ENCODE assay signal across 1 cellular context in the genomic region with DNA sequence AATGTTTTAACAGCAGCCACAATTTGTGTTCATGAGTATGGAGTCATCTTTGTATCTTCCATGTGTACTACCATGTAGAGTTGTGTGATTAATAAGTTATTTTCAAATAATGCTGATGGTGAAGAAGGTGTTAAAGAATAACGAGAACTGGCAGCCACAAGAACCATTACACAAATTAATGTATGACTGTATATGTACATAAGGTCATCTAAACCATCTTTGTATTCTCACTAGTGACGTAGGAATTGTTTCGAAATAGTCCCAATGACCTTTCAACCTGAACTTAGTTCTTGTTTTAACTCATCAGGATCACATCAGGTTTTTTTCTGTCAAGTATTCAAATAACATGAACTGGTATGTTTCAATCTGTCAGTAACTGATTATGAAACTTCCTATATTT.
A peak's percentile ranks its signal among the peaks of the same experiment; 100 is the strongest.
TF ChIP-seq lines count a peak whose summit lies in the region.

No MANE protein-coding gene starts in this region.

TF ChIP-seq in HepG2, 621 proteins besides CTCF, POLR2A, EP300 and RAD21 (continued from another document and continues in another):
- TF ChIP-seq PAXIP1 (CRISPR knock-in tag; conservative IDR thresholded peaks at IDR 0.05) (peak; percentile 89), SIX1 (CRISPR knock-in tag; IDR thresholded peaks at IDR 0.05; ENCODE audit: borderline replicate concordance) (peak; percentile 68; the same call in 1 of the 2 replicates), NR2F2 (IDR thresholded peaks at IDR 0.05; ENCODE audit: borderline replicate concordance, low read depth) (peak; percentile 70; the same call in 1 of the 2 replicates), HNF4G (IDR thresholded peaks at IDR 0.05; ENCODE audit: borderline replicate concordance, low read depth, low read length) (peak; percentile 76; the same call in 1 of the 2 replicates), HNF4G (CRISPR knock-in tag; IDR thresholded peaks at IDR 0.05; ENCODE audit: borderline replicate concordance, low read depth) (no peak), SAP130 (CRISPR knock-in tag; IDR thresholded peaks at IDR 0.05; ENCODE audit: low read depth) (peak; percentile 74), SALL1 (CRISPR knock-in tag; IDR thresholded peaks at IDR 0.05) (peak; percentile 34), ASH2L (IDR thresholded peaks at IDR 0.05; ENCODE audit: insufficient read length, low read depth, low read length) (peak; percentile 20), ZNF101 (CRISPR knock-in tag; IDR thresholded peaks at IDR 0.05; ENCODE audit: borderline replicate concordance, low read depth) (no peak), TARDBP (CRISPR knock-in tag; IDR thresholded peaks at IDR 0.05) (peak; percentile 41; the same call in 1 of the 2 replicates), HNF1A (IDR thresholded peaks at IDR 0.05; ENCODE audit: low read depth) (peak; percentile 52; the same call in 1 of the 2 replicates), HNF1A (CRISPR knock-in tag; IDR thresholded peaks at IDR 0.05; ENCODE audit: borderline replicate concordance) (no peak; the same call in 1 of the 2 replicates), ZBTB20 (CRISPR knock-in tag; IDR thresholded peaks at IDR 0.05; ENCODE audit: borderline replicate concordance, low read depth) (peak; percentile 53; the same call in 1 of the 2 replicates), TEAD3 (CRISPR knock-in tag; optimal IDR thresholded peaks at IDR 0.05; ENCODE audit: borderline replicate concordance) (peak; percentile 23), SUZ12 (IDR thresholded peaks at IDR 0.05; ENCODE audit: low read depth, low read length) (no peak), MLLT10 (CRISPR knock-in tag; IDR thresholded peaks at IDR 0.05) (no peak), BRCA1 (CRISPR knock-in tag; IDR thresholded peaks at IDR 0.05) (no peak)
- TF ChIP-seq, protein P1, sequence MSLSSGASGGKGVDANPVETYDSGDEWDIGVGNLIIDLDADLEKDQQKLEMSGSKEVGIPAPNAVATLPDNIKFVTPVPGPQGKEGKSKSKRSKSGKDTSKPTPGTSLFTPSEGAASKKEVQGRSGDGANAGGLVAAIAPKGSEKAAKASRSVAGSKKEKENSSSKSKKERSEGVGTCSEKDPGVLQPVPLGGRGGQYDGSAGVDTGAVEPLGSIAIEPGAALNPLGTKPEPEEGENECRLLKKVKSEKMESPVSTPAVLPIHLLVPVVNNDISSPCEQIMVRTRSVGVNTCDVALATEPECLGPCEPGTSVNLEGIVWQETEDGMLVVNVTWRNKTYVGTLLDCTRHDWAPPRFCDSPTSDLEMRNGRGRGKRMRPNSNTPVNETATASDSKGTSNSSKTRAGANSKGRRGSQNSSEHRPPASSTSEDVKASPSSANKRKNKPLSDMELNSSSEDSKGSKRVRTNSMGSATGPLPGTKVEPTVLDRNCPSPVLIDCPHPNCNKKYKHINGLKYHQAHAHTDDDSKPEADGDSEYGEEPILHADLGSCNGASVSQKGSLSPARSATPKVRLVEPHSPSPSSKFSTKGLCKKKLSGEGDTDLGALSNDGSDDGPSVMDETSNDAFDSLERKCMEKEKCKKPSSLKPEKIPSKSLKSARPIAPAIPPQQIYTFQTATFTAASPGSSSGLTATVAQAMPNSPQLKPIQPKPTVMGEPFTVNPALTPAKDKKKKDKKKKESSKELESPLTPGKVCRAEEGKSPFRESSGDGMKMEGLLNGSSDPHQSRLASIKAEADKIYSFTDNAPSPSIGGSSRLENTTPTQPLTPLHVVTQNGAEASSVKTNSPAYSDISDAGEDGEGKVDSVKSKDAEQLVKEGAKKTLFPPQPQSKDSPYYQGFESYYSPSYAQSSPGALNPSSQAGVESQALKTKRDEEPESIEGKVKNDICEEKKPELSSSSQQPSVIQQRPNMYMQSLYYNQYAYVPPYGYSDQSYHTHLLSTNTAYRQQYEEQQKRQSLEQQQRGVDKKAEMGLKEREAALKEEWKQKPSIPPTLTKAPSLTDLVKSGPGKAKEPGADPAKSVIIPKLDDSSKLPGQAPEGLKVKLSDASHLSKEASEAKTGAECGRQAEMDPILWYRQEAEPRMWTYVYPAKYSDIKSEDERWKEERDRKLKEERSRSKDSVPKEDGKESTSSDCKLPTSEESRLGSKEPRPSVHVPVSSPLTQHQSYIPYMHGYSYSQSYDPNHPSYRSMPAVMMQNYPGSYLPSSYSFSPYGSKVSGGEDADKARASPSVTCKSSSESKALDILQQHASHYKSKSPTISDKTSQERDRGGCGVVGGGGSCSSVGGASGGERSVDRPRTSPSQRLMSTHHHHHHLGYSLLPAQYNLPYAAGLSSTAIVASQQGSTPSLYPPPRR (CRISPR knock-in tag; IDR thresholded peaks at IDR 0.05; ENCODE audit: borderline replicate concordance): 0 out of 2 replicates have a peak, but pooled peaks have one; percentile 13
- TF ChIP-seq, protein P2, sequence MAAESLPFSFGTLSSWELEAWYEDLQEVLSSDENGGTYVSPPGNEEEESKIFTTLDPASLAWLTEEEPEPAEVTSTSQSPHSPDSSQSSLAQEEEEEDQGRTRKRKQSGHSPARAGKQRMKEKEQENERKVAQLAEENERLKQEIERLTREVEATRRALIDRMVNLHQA (CRISPR knock-in tag; IDR thresholded peaks at IDR 0.05): peak; percentile 29; the same call in 1 of the 2 replicates
- TF ChIP-seq, protein P3, sequence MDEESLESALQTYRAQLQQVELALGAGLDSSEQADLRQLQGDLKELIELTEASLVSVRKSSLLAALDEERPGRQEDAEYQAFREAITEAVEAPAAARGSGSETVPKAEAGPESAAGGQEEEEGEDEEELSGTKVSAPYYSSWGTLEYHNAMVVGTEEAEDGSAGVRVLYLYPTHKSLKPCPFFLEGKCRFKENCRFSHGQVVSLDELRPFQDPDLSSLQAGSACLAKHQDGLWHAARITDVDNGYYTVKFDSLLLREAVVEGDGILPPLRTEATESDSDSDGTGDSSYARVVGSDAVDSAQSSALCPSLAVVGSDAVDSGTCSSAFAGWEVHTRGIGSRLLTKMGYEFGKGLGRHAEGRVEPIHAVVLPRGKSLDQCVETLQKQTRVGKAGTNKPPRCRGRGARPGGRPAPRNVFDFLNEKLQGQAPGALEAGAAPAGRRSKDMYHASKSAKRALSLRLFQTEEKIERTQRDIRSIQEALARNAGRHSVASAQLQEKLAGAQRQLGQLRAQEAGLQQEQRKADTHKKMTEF (CRISPR knock-in tag; IDR thresholded peaks at IDR 0.05): peak; percentile 55; the same call in 1 of the 2 replicates
- TF ChIP-seq, protein P4, sequence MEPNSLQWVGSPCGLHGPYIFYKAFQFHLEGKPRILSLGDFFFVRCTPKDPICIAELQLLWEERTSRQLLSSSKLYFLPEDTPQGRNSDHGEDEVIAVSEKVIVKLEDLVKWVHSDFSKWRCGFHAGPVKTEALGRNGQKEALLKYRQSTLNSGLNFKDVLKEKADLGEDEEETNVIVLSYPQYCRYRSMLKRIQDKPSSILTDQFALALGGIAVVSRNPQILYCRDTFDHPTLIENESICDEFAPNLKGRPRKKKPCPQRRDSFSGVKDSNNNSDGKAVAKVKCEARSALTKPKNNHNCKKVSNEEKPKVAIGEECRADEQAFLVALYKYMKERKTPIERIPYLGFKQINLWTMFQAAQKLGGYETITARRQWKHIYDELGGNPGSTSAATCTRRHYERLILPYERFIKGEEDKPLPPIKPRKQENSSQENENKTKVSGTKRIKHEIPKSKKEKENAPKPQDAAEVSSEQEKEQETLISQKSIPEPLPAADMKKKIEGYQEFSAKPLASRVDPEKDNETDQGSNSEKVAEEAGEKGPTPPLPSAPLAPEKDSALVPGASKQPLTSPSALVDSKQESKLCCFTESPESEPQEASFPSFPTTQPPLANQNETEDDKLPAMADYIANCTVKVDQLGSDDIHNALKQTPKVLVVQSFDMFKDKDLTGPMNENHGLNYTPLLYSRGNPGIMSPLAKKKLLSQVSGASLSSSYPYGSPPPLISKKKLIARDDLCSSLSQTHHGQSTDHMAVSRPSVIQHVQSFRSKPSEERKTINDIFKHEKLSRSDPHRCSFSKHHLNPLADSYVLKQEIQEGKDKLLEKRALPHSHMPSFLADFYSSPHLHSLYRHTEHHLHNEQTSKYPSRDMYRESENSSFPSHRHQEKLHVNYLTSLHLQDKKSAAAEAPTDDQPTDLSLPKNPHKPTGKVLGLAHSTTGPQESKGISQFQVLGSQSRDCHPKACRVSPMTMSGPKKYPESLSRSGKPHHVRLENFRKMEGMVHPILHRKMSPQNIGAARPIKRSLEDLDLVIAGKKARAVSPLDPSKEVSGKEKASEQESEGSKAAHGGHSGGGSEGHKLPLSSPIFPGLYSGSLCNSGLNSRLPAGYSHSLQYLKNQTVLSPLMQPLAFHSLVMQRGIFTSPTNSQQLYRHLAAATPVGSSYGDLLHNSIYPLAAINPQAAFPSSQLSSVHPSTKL (CRISPR knock-in tag; IDR thresholded peaks at IDR 0.05): peak; percentile 91
- TF ChIP-seq, protein P5, sequence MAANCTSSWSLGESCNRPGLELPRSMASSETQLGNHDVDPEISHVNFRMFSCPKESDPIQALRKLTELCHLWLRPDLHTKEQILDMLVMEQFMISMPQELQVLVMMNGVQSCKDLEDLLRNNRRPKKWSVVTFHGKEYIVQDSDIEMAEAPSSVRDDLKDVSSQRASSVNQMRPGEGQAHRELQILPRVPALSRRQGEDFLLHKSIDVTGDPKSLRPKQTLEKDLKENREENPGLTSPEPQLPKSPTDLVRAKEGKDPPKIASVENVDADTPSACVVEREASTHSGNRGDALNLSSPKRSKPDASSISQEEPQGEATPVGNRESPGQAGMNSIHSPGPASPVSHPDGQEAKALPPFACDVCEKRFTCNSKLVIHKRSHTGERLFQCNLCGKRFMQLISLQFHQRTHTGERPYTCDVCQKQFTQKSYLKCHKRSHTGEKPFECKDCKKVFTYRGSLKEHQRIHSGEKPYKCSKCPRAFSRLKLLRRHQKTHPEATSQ (CRISPR knock-in tag; IDR thresholded peaks at IDR 0.05; ENCODE audit: borderline replicate concordance): 0 out of 2 replicates have a peak, but pooled peaks have one; percentile 55
- TF ChIP-seq, protein P6, sequence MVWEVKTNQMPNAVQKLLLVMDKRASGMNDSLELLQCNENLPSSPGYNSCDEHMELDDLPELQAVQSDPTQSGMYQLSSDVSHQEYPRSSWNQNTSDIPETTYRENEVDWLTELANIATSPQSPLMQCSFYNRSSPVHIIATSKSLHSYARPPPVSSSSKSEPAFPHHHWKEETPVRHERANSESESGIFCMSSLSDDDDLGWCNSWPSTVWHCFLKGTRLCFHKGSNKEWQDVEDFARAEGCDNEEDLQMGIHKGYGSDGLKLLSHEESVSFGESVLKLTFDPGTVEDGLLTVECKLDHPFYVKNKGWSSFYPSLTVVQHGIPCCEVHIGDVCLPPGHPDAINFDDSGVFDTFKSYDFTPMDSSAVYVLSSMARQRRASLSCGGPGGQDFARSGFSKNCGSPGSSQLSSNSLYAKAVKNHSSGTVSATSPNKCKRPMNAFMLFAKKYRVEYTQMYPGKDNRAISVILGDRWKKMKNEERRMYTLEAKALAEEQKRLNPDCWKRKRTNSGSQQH (CRISPR knock-in tag; IDR thresholded peaks at IDR 0.05; ENCODE audit: low read depth): no peak
- TF ChIP-seq, protein P7, sequence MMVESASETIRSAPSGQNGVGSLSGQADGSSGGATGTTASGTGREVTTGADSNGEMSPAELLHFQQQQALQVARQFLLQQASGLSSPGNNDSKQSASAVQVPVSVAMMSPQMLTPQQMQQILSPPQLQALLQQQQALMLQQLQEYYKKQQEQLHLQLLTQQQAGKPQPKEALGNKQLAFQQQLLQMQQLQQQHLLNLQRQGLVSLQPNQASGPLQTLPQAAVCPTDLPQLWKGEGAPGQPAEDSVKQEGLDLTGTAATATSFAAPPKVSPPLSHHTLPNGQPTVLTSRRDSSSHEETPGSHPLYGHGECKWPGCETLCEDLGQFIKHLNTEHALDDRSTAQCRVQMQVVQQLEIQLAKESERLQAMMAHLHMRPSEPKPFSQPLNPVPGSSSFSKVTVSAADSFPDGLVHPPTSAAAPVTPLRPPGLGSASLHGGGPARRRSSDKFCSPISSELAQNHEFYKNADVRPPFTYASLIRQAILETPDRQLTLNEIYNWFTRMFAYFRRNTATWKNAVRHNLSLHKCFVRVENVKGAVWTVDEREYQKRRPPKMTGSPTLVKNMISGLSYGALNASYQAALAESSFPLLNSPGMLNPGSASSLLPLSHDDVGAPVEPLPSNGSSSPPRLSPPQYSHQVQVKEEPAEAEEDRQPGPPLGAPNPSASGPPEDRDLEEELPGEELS (CRISPR knock-in tag; IDR thresholded peaks at IDR 0.05): 0 out of 2 replicates have a peak, but pooled peaks have one; percentile 59
